ENCODE assay signal across 8 cellular contexts in genomic region chr2:142877265-142877756, GRCh38. TPM values are rescaled to one million over a fixed set of nuclear protein-coding genes. Genes with fewer than 3 reads are reported as not detected.
DNase-seq lines count a peak whose midpoint lies in the region; ATAC-seq and TF ChIP-seq lines count a peak whose summit lies in the region.

TSS of gene KYNU (plus strand) at chr2:142877664. CDS start at chr2:142885368, 7,704 bp downstream.

- H3K27ac Mint-ChIP-seq in naive B cell (peak within 1 kb of the TSS; percentile 88 to 94 (median 91)), GM23338 (no peak within 1 kb of the TSS)
- H3K27ac Mint-ChIP-seq in naive thymus-derived CD8-positive, alpha-beta T cell, result peak within 1 kb of the TSS in 1 of 10 donors; percentile 58

- POLR2A ChIA-PET in naive thymus-derived CD8-positive, alpha-beta T cell (lab: Charles Lee), result no interaction called here

- H3K79me2 ChIP-seq in GM23338 (replicated peaks; ENCODE audit: insufficient read depth), result no peaks in the 10 kb centered on the region

- H3K4me3 ChIP-seq in GM23338, result no peak within 1 kb of the TSS

- H3K27me3 ChIP-seq in GM23338 (ENCODE audit: insufficient read depth), result no peaks in the 10 kb centered on the region

- H3K9me2 ChIP-seq in GM23338 (ENCODE audit: insufficient read depth), result no peaks in the 10 kb centered on the region

- no peak within 1 kb of the TSS; the same call in 1 of the 2 replicates for H2AFZ ChIP-seq in GM23338

- peak; percentile 83 for DNase-seq in SK-MEL-5 (ENCODE audit: low read depth, low spot score)
- peak; percentile 39 for DNase-seq in naive B cell
- no peak for DNase-seq in GM23338 (ENCODE audit: low spot score)
- no peak for DNase-seq in naive thymus-derived CD8-positive, alpha-beta T cell
- no peak for DNase-seq in NCI-H128 (lab: John Stamatoyannopoulos, UW; ENCODE audit: unreplicated experiment)
- no peak for DNase-seq in substantia nigra (lab: John Stamatoyannopoulos, UW)

- peak; percentile 64 for ATAC-seq in GM18907 (IDR thresholded peaks at IDR 0.05; ENCODE audit: unreplicated experiment)
- ATAC-seq in HG02970 (IDR thresholded peaks at IDR 0.05; ENCODE audit: low FRiP score, unreplicated experiment), result peak; percentile 44
- ATAC-seq in naive B cell (ENCODE audit: low read depth in 2 of 2), result peak; percentile 84 to 87
- ATAC-seq in GM23338, result no peak
- ATAC-seq in naive thymus-derived CD8-positive, alpha-beta T cell, result no peak

- peaks cover 0 to 2% (median 0%) of the 10 kb centered on the region in 7 donors for H3K9me3 Mint-ChIP-seq in naive B cell
- H3K9me3 Mint-ChIP-seq in GM23338, result 0 out of 3 replicates have a peak, but pooled peaks cover 3% of the 10 kb centered on the region
- peaks cover 0 to 2% (median 0%) of the 10 kb centered on the region in 9 donors for H3K9me3 Mint-ChIP-seq in naive thymus-derived CD8-positive, alpha-beta T cell

- no peak within 1 kb of the TSS for H3K4me2 ChIP-seq in GM23338

- in situ Hi-C loops in SK-MEL-5 (cut with HindIII; ENCODE audit: low pct_unique_long_range_greater_than_20kb, low sequenced_read_pairs), result no loop called here

- no peaks in the 10 kb centered on the region for H3K27me3 Mint-ChIP-seq in naive B cell
- H3K27me3 Mint-ChIP-seq in GM23338 (ENCODE audit: insufficient read depth, low read depth, poor library complexity), result peaks cover 4% of the 10 kb centered on the region
- H3K27me3 Mint-ChIP-seq in naive thymus-derived CD8-positive, alpha-beta T cell, result peaks cover 0 to 7% (median 0%) of the 10 kb centered on the region in 5 donors

- no peaks in the 10 kb centered on the region for H4K20me1 ChIP-seq in GM23338 (replicated peaks; ENCODE audit: insufficient read depth)

- H3K36me3 Mint-ChIP-seq in naive B cell (peaks cover 6 to 7% of the 10 kb centered on the region in 2 donors), GM23338 (ENCODE audit: low read depth) (no peaks in the 10 kb centered on the region)
- no peaks in the 10 kb centered on the region for H3K36me3 Mint-ChIP-seq in naive thymus-derived CD8-positive, alpha-beta T cell

- peaks cover 48 to 53% (median 52%) of the 10 kb centered on the region in 3 donors for H3K4me1 Mint-ChIP-seq in naive B cell
- peaks cover 13% of the 10 kb centered on the region; the same call in 1 of the 3 replicates for H3K4me1 Mint-ChIP-seq in GM23338
- peaks cover 0 to 40% (median 0%) of the 10 kb centered on the region in 4 donors for H3K4me1 Mint-ChIP-seq in naive thymus-derived CD8-positive, alpha-beta T cell

- H3K27ac ChIP-seq in GM23338 (ENCODE audit: low read depth) (no peak within 1 kb of the TSS), substantia nigra (ENCODE audit: low read depth, low read length, poor library complexity, severe bottlenecking) (no peak within 1 kb of the TSS)

- TF ChIP-seq CTCF in GM23338 (conservative IDR thresholded peaks at IDR 0.05; ENCODE audit: low read depth in 2 of 2), result no peak

- H3F3A ChIP-seq in GM23338 (replicated peaks; ENCODE audit: low read depth), result no peaks in the 10 kb centered on the region

- no peaks in the 10 kb centered on the region for H3K36me3 ChIP-seq in GM23338 (ENCODE audit: insufficient read depth)

- H3K4me1 ChIP-seq in GM23338 (ENCODE audit: insufficient read depth), result 0 out of 2 replicates have a peak, but pooled peaks cover 3% of the 10 kb centered on the region

- H3K4me3 Mint-ChIP-seq in naive B cell, result peak within 1 kb of the TSS; percentile 84 to 95 (median 92)
- H3K4me3 Mint-ChIP-seq in GM23338, result no peak within 1 kb of the TSS
- H3K4me3 Mint-ChIP-seq in naive thymus-derived CD8-positive, alpha-beta T cell, result peak within 1 kb of the TSS in 2 of 10 donors; percentile 38 to 77

TF ChIP-seq in GM23338, 12 proteins besides CTCF, POLR2A, EP300 and RAD21 (continues in another document):
- TF ChIP-seq EZH2phosphoT487 (IDR thresholded peaks at IDR 0.05; ENCODE audit: unreplicated experiment), result no peak
- no peak for TF ChIP-seq POLR2AphosphoS5 (IDR thresholded peaks at IDR 0.05; ENCODE audit: low read depth)
- TF ChIP-seq STAT1 (IDR thresholded peaks at IDR 0.05; ENCODE audit: unreplicated experiment), result no peak
- no peak for TF ChIP-seq NANOG (IDR thresholded peaks at IDR 0.05; ENCODE audit: borderline replicate concordance)
- TF ChIP-seq EZH2 (IDR thresholded peaks at IDR 0.05; ENCODE audit: low read depth, unreplicated experiment), result no peak
- TF ChIP-seq ZNF114 (CRISPR knock-in tag; IDR thresholded peaks at IDR 0.05), result no peak
- no peak for TF ChIP-seq REST (IDR thresholded peaks at IDR 0.05; ENCODE audit: unreplicated experiment)
- no peak for TF ChIP-seq ETS1 (IDR thresholded peaks at IDR 0.05)
- TF ChIP-seq JUNB (IDR thresholded peaks at IDR 0.05; ENCODE audit: unreplicated experiment), result no peak
- TF ChIP-seq ZNF331 (CRISPR knock-in tag; IDR thresholded peaks at IDR 0.05; ENCODE audit: low read depth), result no peak

RNA-seq across cellular contexts. Expression of gene KYNU, which starts in this region (rescaled TPM):
- total RNA-seq in SK-MEL-5 (2014; rRNA removed; shearing (Covaris generic)), result 142 and 165 TPM in 2 replicates
- 53.6 and 54.2 TPM in 2 replicates for polyA plus RNA-seq in SK-MEL-5 (2015; cell fraction: cytosol; rRNA removed)
- polyA plus RNA-seq in SK-MEL-5 (2015; cell fraction: nucleus; rRNA removed), result 53.9 and 63.5 TPM in 2 replicates
- polyA plus RNA-seq in naive B cell (ENCODE audit: low read depth in 6 of 6) (10 to 100 TPM; 33.8 to 53.2 (median 44.0) TPM), GM23338 (2016; fragmentation: Nextera tagmentation; extraction: Ambion mirVana) (0.10 and 0.21 TPM in 2 replicates)
- 0.03 and 0.50 TPM in 2 replicates for total RNA-seq in GM23338 (2014; rRNA removed; shearing (Covaris generic))
- 1 to 10 TPM in 1 of 2 experiments, under 1 TPM in 1; 0.65 to 1.2 TPM for total RNA-seq in naive thymus-derived CD8-positive, alpha-beta T cell
- polyA plus RNA-seq in naive thymus-derived CD8-positive, alpha-beta T cell, result under 1 TPM in 1 of 3 donors, not detected in 2; 0.18 TPM

Comparison
In these comparisons a context has a peak if more than half of its experiments do, and no peak if none do; other contexts are left out.
1. RNA of gene KYNU (total RNA-seq): 142 to 165 TPM in SK-MEL-5; 0.65 to 1.2 TPM in naive thymus-derived CD8-positive, alpha-beta T cell and 0.03 to 0.50 TPM in GM23338; every median in the first group is over 10 times any median in the second.
2. RNA of gene KYNU (polyA plus RNA-seq): 33.8 to 53.2 TPM in naive B cell; 0.10 to 0.21 TPM in GM23338 and 0.18 TPM in naive thymus-derived CD8-positive, alpha-beta T cell; every median in the first group is over 10 times any median in the second.
3. ATAC-seq: peak in GM18907 (single experiment), HG02970 (single experiment) and naive B cell (2 of 2); none in GM23338 (single experiment) and naive thymus-derived CD8-positive, alpha-beta T cell (0 of 2).
4. DNase-seq: peak in SK-MEL-5 (single experiment) and naive B cell (single experiment); none in GM23338 (single experiment), naive thymus-derived CD8-positive, alpha-beta T cell (0 of 10), NCI-H128 (single experiment) and substantia nigra (0 of 49).